Comparison of ENCODE assay signal across 8 cellular contexts in genomic region chr16:87316923-87317765, GRCh38. TPM values are rescaled to one million over a fixed set of nuclear protein-coding genes. Genes with fewer than 3 reads are reported as not detected.
DNase-seq lines count a peak whose midpoint lies in the region; ATAC-seq, FAIRE-seq and TF ChIP-seq lines count a peak whose summit lies in the region.

A gene with protein sequence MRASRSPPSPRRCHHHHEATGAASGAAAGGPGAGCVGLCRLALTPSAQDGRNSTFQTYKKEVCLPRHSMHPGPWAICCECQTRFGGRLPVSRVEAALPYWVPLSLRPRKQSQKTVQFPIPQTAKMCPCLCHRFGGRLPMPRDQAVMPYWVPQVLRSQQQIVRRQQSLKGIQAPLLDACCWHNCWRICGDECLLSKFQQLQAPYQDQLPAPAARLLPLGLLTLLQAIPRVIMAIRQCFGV (minus strand): TSS chr16:87317392. CDS start chr16:87317242, 150 bp downstream.

- no peak for FAIRE-seq in astrocyte (lab: Jason Lieb, UNC)

- H3K4me1 ChIP-seq in astrocyte (ENCODE audit: insufficient read depth, low read length) = peaks cover 7% of the 10 kb centered on the region
- H3K4me1 ChIP-seq in rectal smooth muscle tissue (ENCODE audit: control insufficient read depth, insufficient read depth, low read length) = peaks cover 7% of the 10 kb centered on the region
- H3K4me1 ChIP-seq in aorta (ENCODE audit: control insufficient read depth in 1 of 2, insufficient read depth in 2 of 2, low read length in 2 of 2) = peaks cover 0 to 4% of the 10 kb centered on the region in 2 donors

- peak within 1 kb of the TSS; percentile 98 for H3K9ac ChIP-seq in astrocyte (ENCODE audit: low read length)
- H3K9ac ChIP-seq in rectal smooth muscle tissue (ENCODE audit: low read length) = peak within 1 kb of the TSS; percentile 81

- H3K4me1 Mint-ChIP-seq in astrocyte (ENCODE audit: low read depth, unreplicated experiment) = peaks cover 3% of the 10 kb centered on the region

- DNase-seq in NCI-H1930 (lab: John Stamatoyannopoulos, UW) (peak; percentile 83 to 88), T-helper 22 cell (ENCODE audit: low read depth) (peak; percentile 92), astrocyte (ENCODE audit: low read depth) (peak; percentile 89), hepatic stellate cell (ENCODE audit: low spot score) (peak; percentile 100), aorta (peak; percentile 97 to 98)

- intact Hi-C loops in aorta (cut with DNase I) = loop anchor here (5.0 kb wide), 1 partner anchor 65 kb away; the partner anchor contains the start of gene FBXO31 (in 2 of the 2)

- no peaks in the 10 kb centered on the region for H4K20me1 ChIP-seq in astrocyte (ENCODE audit: insufficient read depth, low read length)

- ATAC-seq in GM18508 (IDR thresholded peaks at IDR 0.05; ENCODE audit: insufficient read depth, unreplicated experiment) (peak; percentile 67), HG02981 (IDR thresholded peaks at IDR 0.05; ENCODE audit: unreplicated experiment) (peak; percentile 88), aorta (ENCODE audit: low FRiP score) (peak; percentile 98)

- H3K4me2 ChIP-seq in astrocyte (ENCODE audit: low read length) = peak within 1 kb of the TSS; percentile 90

- peak within 1 kb of the TSS; percentile 87 for H3K4me3 ChIP-seq in astrocyte (ENCODE audit: insufficient read depth, low read depth, low read length)
- H3K4me3 ChIP-seq in rectal smooth muscle tissue (ENCODE audit: low read length) = peak within 1 kb of the TSS; percentile 79
- H3K4me3 ChIP-seq in aorta (ENCODE audit: low read length in 2 of 2) = peak within 1 kb of the TSS; percentile 88 to 91

- H3K27ac Mint-ChIP-seq in astrocyte (ENCODE audit: unreplicated experiment) = peak within 1 kb of the TSS; percentile 88

- H3K27me3 ChIP-seq in astrocyte (ENCODE audit: insufficient read depth, low read length) (no peaks in the 10 kb centered on the region), rectal smooth muscle tissue (ENCODE audit: control insufficient read depth, insufficient read depth, low read length) (no peaks in the 10 kb centered on the region), aorta (ENCODE audit: control insufficient read depth in 1 of 2, insufficient read depth in 2 of 2, low read length in 1 of 2) (no peaks in the 10 kb centered on the region)

- WGBS in aorta, 2 donors = 1% methylated on average over 64 to 65 of the region's 65 CpGs

- H3K36me3 ChIP-seq in astrocyte (ENCODE audit: insufficient read depth, low read length) (no peaks in the 10 kb centered on the region), rectal smooth muscle tissue (ENCODE audit: control insufficient read depth, insufficient read depth, low read length) (no peaks in the 10 kb centered on the region), aorta (ENCODE audit: control insufficient read depth in 1 of 2, insufficient read depth in 2 of 2, low read length in 1 of 2) (no peaks in the 10 kb centered on the region)

- peak within 1 kb of the TSS; percentile 93 for H2AFZ ChIP-seq in astrocyte (ENCODE audit: low read depth, low read length)

- peaks cover 20% of the 10 kb centered on the region for H3K79me2 ChIP-seq in astrocyte (ENCODE audit: insufficient read depth, low read length)

- peak within 1 kb of the TSS; percentile 93 for H3K4me3 Mint-ChIP-seq in astrocyte (ENCODE audit: unreplicated experiment)

- peak; percentile 37 for TF ChIP-seq CTCF in astrocyte (IDR thresholded peaks at IDR 0.05; ENCODE audit: insufficient read depth, low read depth, low read length)

- H3K36me3 Mint-ChIP-seq in astrocyte (ENCODE audit: low read depth, unreplicated experiment) = peaks cover 2% of the 10 kb centered on the region

- no peaks in the 10 kb centered on the region for H3K27me3 Mint-ChIP-seq in astrocyte (ENCODE audit: low read depth, unreplicated experiment)

- no peaks in the 10 kb centered on the region for H3K9me3 Mint-ChIP-seq in astrocyte (ENCODE audit: unreplicated experiment)

- H3K9me3 ChIP-seq in astrocyte (ENCODE audit: insufficient read depth, low read depth, low read length) = no peaks in the 10 kb centered on the region
- no peaks in the 10 kb centered on the region for H3K9me3 ChIP-seq in aorta (ENCODE audit: control insufficient read depth, low read length)

- H3K27ac ChIP-seq in astrocyte (ENCODE audit: low read depth, low read length) (peak within 1 kb of the TSS; percentile 94), rectal smooth muscle tissue (ENCODE audit: low read depth, low read length) (peak within 1 kb of the TSS; percentile 83), aorta (ENCODE audit: low read depth in 1 of 2, low read length in 2 of 2) (peak within 1 kb of the TSS in 1 of 2 donors; percentile 85)

RNA-seq across cellular contexts. Expression of the gene that starts here (rescaled TPM):
- total RNA-seq in astrocyte (3.3 and 3.6 TPM in 2 replicates), aorta (1 to 10 TPM; 2.2 to 3.5 TPM)
- polyA plus RNA-seq in aorta = 1 to 10 TPM; 5.0 to 6.6 TPM
